Comparison of ENCODE assay signal across 13 cellular contexts in genomic region chr2:142872900-142873724, GRCh38. TPM values are rescaled to one million over a fixed set of nuclear protein-coding genes. Genes with fewer than 3 reads are reported as not detected.
DNase-seq lines count a peak whose midpoint lies in the region; ATAC-seq and TF ChIP-seq lines count a peak whose summit lies in the region.
"Had no signal": no experiment of that assay in that cellular context is flagged by ENCODE, and none has a peak within 500 bp of the region (broad histone marks: within the 10 kb centered on the region; RNA-seq: fewer than 3 reads in every experiment).

No MANE protein-coding gene starts in this region.

- TF ChIP-seq CTCF in activated B cell treated with CpG ODN at 0.5 μM for 24 hours (IDR thresholded peaks at IDR 0.05): no peak
- TF ChIP-seq CTCF in foreskin keratinocyte (conservative IDR thresholded peaks at IDR 0.05): no peak

- peak overlapping the region; percentile 99 for H3K27ac ChIP-seq in foreskin keratinocyte
- H3K27ac ChIP-seq: thyroid gland had no signal

- no peaks in the 10 kb centered on the region for H3K27me3 Mint-ChIP-seq in stimulated activated naive CD8-positive, alpha-beta T cell treated with anti-CD3 and anti-CD28 coated beads, Interleukin-15, Interleukin-2, amounts not matched to agents 100 ng/mL and 50 ng/mL, for 24 hours
- no peaks in the 10 kb centered on the region for H3K27me3 Mint-ChIP-seq in activated B cell treated with CpG ODN at 0.5 μM for 24 hours
- H3K27me3 Mint-ChIP-seq in effector memory CD8-positive, alpha-beta T cell: peaks cover 0 to 6% of the 10 kb centered on the region in 2 donors

- no peaks in the 10 kb centered on the region for H3K27me3 ChIP-seq in foreskin keratinocyte
- H3K27me3 ChIP-seq: body of pancreas, thyroid gland had no signal

- intact Hi-C loops in activated B cell treated with CpG ODN at 0.5 μM for 24 hours (cut with micrococcal nuclease): no loop called here

- no peaks in the 10 kb centered on the region for H3K9me3 Mint-ChIP-seq in stimulated activated naive CD8-positive, alpha-beta T cell treated with anti-CD3 and anti-CD28 coated beads, Interleukin-15, Interleukin-2, amounts not matched to agents 100 ng/mL and 50 ng/mL, for 24 hours
- H3K9me3 Mint-ChIP-seq in activated B cell treated with CpG ODN at 0.5 μM for 24 hours: no peaks in the 10 kb centered on the region
- H3K9me3 Mint-ChIP-seq in effector memory CD8-positive, alpha-beta T cell: peaks cover 0 to 2% of the 10 kb centered on the region in 2 donors
- H3K9me3 Mint-ChIP-seq: natural killer cell treated with Interleukin-12 subunit alpha and Interleukin-12 subunit beta and Interleukin-15 and Interleukin-18, amount 100 ng/mL, for 72 hours had no signal

- ATAC-seq in stimulated activated naive CD8-positive, alpha-beta T cell treated with anti-CD3 and anti-CD28 coated beads, Interleukin-15, Interleukin-2, amounts not matched to agents 100 U/mL and 50 U/mL, for 24 hours: no peak
- ATAC-seq in activated B cell treated with CpG ODN at 0.5 μM for 24 hours (ENCODE audit: low read depth): no peak
- ATAC-seq in foreskin keratinocyte: peak; percentile 20
- no peak for ATAC-seq in effector memory CD8-positive, alpha-beta T cell (replicated peaks)
- no peak for ATAC-seq in HG03571 (IDR thresholded peaks at IDR 0.05; ENCODE audit: unreplicated experiment)
- no peak for ATAC-seq in HG03439 (IDR thresholded peaks at IDR 0.05; ENCODE audit: unreplicated experiment)
- ATAC-seq: body of pancreas; natural killer cell treated with Interleukin-12 subunit alpha and Interleukin-12 subunit beta and Interleukin-15 and Interleukin-18, amount 100 ng/mL, for 72 hours had no signal

- POLR2A ChIA-PET in activated B cell treated with CpG ODN at 0.5 μM for 24 hours (lab: Charles Lee): no interaction called here

- no peak for DNase-seq in stimulated activated naive CD8-positive, alpha-beta T cell treated with anti-CD3 and anti-CD28 coated beads, Interleukin-15, Interleukin-2, amounts not matched to agents 100 U/mL and 50 U/mL, for 24 hours
- no peak for DNase-seq in activated B cell treated with CpG ODN at 0.5 μM for 24 hours
- DNase-seq in foreskin keratinocyte: peak; percentile 86 to 93
- no peak for DNase-seq in effector memory CD8-positive, alpha-beta T cell
- no peak for DNase-seq in hepatic stellate cell (ENCODE audit: low spot score)
- DNase-seq: body of pancreas, hypothalamus, NCI-H1436 treated with DMSO at 0.1 percent for 48 hours, thyroid gland had no signal

- no peaks in the 10 kb centered on the region for H3K36me3 Mint-ChIP-seq in stimulated activated naive CD8-positive, alpha-beta T cell treated with anti-CD3 and anti-CD28 coated beads, Interleukin-15, Interleukin-2, amounts not matched to agents 100 ng/mL and 50 ng/mL, for 24 hours (ENCODE audit: low read depth)
- no peaks in the 10 kb centered on the region for H3K36me3 Mint-ChIP-seq in activated B cell treated with CpG ODN at 0.5 μM for 24 hours (ENCODE audit: low read depth)
- H3K36me3 Mint-ChIP-seq in effector memory CD8-positive, alpha-beta T cell (ENCODE audit: insufficient read depth): no peaks in the 10 kb centered on the region
- H3K36me3 Mint-ChIP-seq: natural killer cell treated with Interleukin-12 subunit alpha and Interleukin-12 subunit beta and Interleukin-15 and Interleukin-18, amount 100 ng/mL, for 72 hours had no signal

- H3K4me1 ChIP-seq in foreskin keratinocyte: peaks cover 49% of the 10 kb centered on the region

- H3K4me1 Mint-ChIP-seq in stimulated activated naive CD8-positive, alpha-beta T cell treated with anti-CD3 and anti-CD28 coated beads, Interleukin-15, Interleukin-2, amounts not matched to agents 100 ng/mL and 50 ng/mL, for 24 hours (ENCODE audit: low read depth): peaks cover 2% of the 10 kb centered on the region
- peaks cover 70% of the 10 kb centered on the region for H3K4me1 Mint-ChIP-seq in activated B cell treated with CpG ODN at 0.5 μM for 24 hours
- peaks cover 0 to 2% of the 10 kb centered on the region in 2 donors for H3K4me1 Mint-ChIP-seq in effector memory CD8-positive, alpha-beta T cell (ENCODE audit: low read depth in 2 of 2)

- H3K27ac Mint-ChIP-seq in stimulated activated naive CD8-positive, alpha-beta T cell treated with anti-CD3 and anti-CD28 coated beads, Interleukin-15, Interleukin-2, amounts not matched to agents 100 ng/mL and 50 ng/mL, for 24 hours: peak overlapping the region; percentile 69
- H3K27ac Mint-ChIP-seq in activated B cell treated with CpG ODN at 0.5 μM for 24 hours: peak overlapping the region; percentile 72
- H3K27ac Mint-ChIP-seq in effector memory CD8-positive, alpha-beta T cell: no peak overlapping the region
- H3K27ac Mint-ChIP-seq: natural killer cell treated with Interleukin-12 subunit alpha and Interleukin-12 subunit beta and Interleukin-15 and Interleukin-18, amount 100 ng/mL, for 72 hours had no signal

- H3K4me3 Mint-ChIP-seq in stimulated activated naive CD8-positive, alpha-beta T cell treated with anti-CD3 and anti-CD28 coated beads, Interleukin-15, Interleukin-2, amounts not matched to agents 100 ng/mL and 50 ng/mL, for 24 hours: no peak overlapping the region
- peak overlapping the region; percentile 55 for H3K4me3 Mint-ChIP-seq in activated B cell treated with CpG ODN at 0.5 μM for 24 hours
- H3K4me3 Mint-ChIP-seq in effector memory CD8-positive, alpha-beta T cell: no peak overlapping the region
- H3K4me3 Mint-ChIP-seq: natural killer cell treated with Interleukin-12 subunit alpha and Interleukin-12 subunit beta and Interleukin-15 and Interleukin-18, amount 100 ng/mL, for 72 hours had no signal

- CTCF ChIA-PET in activated B cell treated with CpG ODN at 0.5 μM for 24 hours (lab: Charles Lee): no interaction called here

RNA-seq across cellular contexts. Expression of gene KYNU, which starts 4.4 kb away (rescaled TPM):
- total RNA-seq in activated B cell treated with CpG ODN at 0.5 μM for 24 hours (43.8 and 48.0 TPM in 2 replicates), foreskin keratinocyte (0.39 and 3.6 TPM in 2 replicates)
- polyA plus RNA-seq in foreskin keratinocyte: 0.12 and 2.6 TPM in 2 replicates

Comparison
In these comparisons a context has a peak if more than half of its experiments do, and no peak if none do; other contexts are left out.
1. H3K27ac Mint-ChIP-seq: peak in stimulated activated naive CD8-positive, alpha-beta T cell treated with anti-CD3 and anti-CD28 coated beads, Interleukin-15, Interleukin-2, amounts not matched to agents 100 ng/mL and 50 ng/mL, for 24 hours (single experiment) and activated B cell treated with CpG ODN at 0.5 μM for 24 hours (single experiment); none in effector memory CD8-positive, alpha-beta T cell (0 of 2).
2. DNase-seq: peak in foreskin keratinocyte (2 of 2); none in stimulated activated naive CD8-positive, alpha-beta T cell treated with anti-CD3 and anti-CD28 coated beads, Interleukin-15, Interleukin-2, amounts not matched to agents 100 U/mL and 50 U/mL, for 24 hours (single experiment), activated B cell treated with CpG ODN at 0.5 μM for 24 hours (single experiment), effector memory CD8-positive, alpha-beta T cell (0 of 3) and hepatic stellate cell (single experiment).